ENCODE assay signal across 16 cellular contexts in genomic region chr1:75981188-75981897, GRCh38. TPM values are rescaled to one million over a fixed set of nuclear protein-coding genes. Genes with fewer than 3 reads are reported as not detected.
DNase-seq lines count a peak whose midpoint lies in the region; ATAC-seq, FAIRE-seq and TF ChIP-seq lines count a peak whose summit lies in the region.
"Had no signal": no experiment of that assay in that cellular context is flagged by ENCODE, and none has a peak within 500 bp of the region (broad histone marks: within the 10 kb centered on the region; RNA-seq: fewer than 3 reads in every experiment).

No MANE protein-coding gene starts in this region.

- in situ Hi-C loops in HepG2 (cut with HindIII; ENCODE audit: extremely low pct_ligation_motif_present, low pct_unique_long_range_greater_than_20kb), result no loop called here

- TF ChIP-seq POLR2A in GM18505 (IDR thresholded peaks at IDR 0.05; ENCODE audit: borderline replicate concordance, extremely low read depth, insufficient read depth, insufficient read length) (no peak), HepG2 (IDR thresholded peaks at IDR 0.05; ENCODE audit: insufficient read depth in 1 of 2, low read depth in 2 of 2, low read length in 2 of 2) (no peak)

- POLR2A ChIA-PET in HepG2 (lab: Yijun Ruan, JAX), result no interaction called here

- ATAC-seq in GM18505 (IDR thresholded peaks at IDR 0.05; ENCODE audit: unreplicated experiment) (peak; percentile 43), GM19468 (IDR thresholded peaks at IDR 0.05; ENCODE audit: extremely low read depth, unreplicated experiment) (peak; percentile 17), HG02884 (IDR thresholded peaks at IDR 0.05; ENCODE audit: unreplicated experiment) (peak; percentile 43), HG03521 (IDR thresholded peaks at IDR 0.05; ENCODE audit: unreplicated experiment) (peak; percentile 41), HepG2 (no peak)
- ATAC-seq: stimulated activated naive CD8-positive, alpha-beta T cell treated with anti-CD3 and anti-CD28 coated beads, Interleukin-15, amount 100 ng/mL, for 72 hours had no signal

- TF ChIP-seq EP300 in HepG2 (IDR thresholded peaks at IDR 0.05; ENCODE audit: low read depth in 2 of 2, low read length in 2 of 2), result no peak
- no peak for TF ChIP-seq EP300 in HepG2 (CRISPR knock-in tag; IDR thresholded peaks at IDR 0.05; ENCODE audit: borderline replicate concordance)

- no peak overlapping the region for H3K4me3 ChIP-seq in HepG2 (replicated peaks in 1 of 3; ENCODE audit: insufficient read depth in 1 of 3, low read depth in 2 of 3, low read length in 3 of 3)
- H3K4me3 ChIP-seq: Peyer's patch had no signal

- no peaks in the 10 kb centered on the region for H3K27me3 ChIP-seq in HepG2 (ENCODE audit: control insufficient read depth in 1 of 2, insufficient read depth in 2 of 2, low read length in 2 of 2)
- H3K27me3 ChIP-seq: Peyer's patch had no signal

- H3K9ac ChIP-seq in HepG2 (ENCODE audit: insufficient read depth, low read depth, low read length), result no peak overlapping the region

- TF ChIP-seq RAD21 in HepG2 (CRISPR knock-in tag; IDR thresholded peaks at IDR 0.05), result no peak

- intact Hi-C loops in HepG2 (cut with micrococcal nuclease; ENCODE audit: unreplicated experiment), result no loop called here

- CTCF ChIA-PET in HepG2 (lab: Yijun Ruan, JAX; ENCODE audit: low intra/inter-chr PET ratio, low total read pairs), result no interaction called here

- no peak overlapping the region for H3K27ac ChIP-seq in HepG2 (ENCODE audit: extremely low read length, insufficient read depth, low read length)
- H3K27ac ChIP-seq: Peyer's patch had no signal

- TF ChIP-seq CTCF in HepG2 (CRISPR knock-in tag; IDR thresholded peaks at IDR 0.05), result no peak

- no peaks in the 10 kb centered on the region for H3K9me3 ChIP-seq in HepG2 (ENCODE audit: low read length)
- H3K9me3 ChIP-seq: Peyer's patch had no signal

- H4K20me1 ChIP-seq in HepG2 (ENCODE audit: insufficient read depth, low read length), result no peaks in the 10 kb centered on the region

- WGBS in HepG2 (ENCODE audit: low lambda C conversion rate), result 10% methylated on average over 5 of the region's 5 CpGs

- H3K36me3 ChIP-seq in HepG2 (replicated peaks in 1 of 2; ENCODE audit: control insufficient read depth in 1 of 2, insufficient read depth in 2 of 2, low read length in 2 of 2), result no peaks in the 10 kb centered on the region
- H3K36me3 ChIP-seq: Peyer's patch had no signal

- no peaks in the 10 kb centered on the region for H3K79me2 ChIP-seq in HepG2 (ENCODE audit: insufficient read depth, low read length)

- H3K4me2 ChIP-seq in HepG2 (ENCODE audit: low read depth, low read length), result no peak overlapping the region

- H2AFZ ChIP-seq in HepG2 (ENCODE audit: low read length), result no peak overlapping the region

- no TSS peak for BruUV-seq in HepG2 (replicated peaks; lab: Mats Ljungman, UMichigan)

- H3K4me1 ChIP-seq in HepG2 (ENCODE audit: insufficient read depth, low read length), result no peaks in the 10 kb centered on the region
- H3K4me1 ChIP-seq: Peyer's patch had no signal

- no peak for FAIRE-seq in HepG2 (lab: Jason Lieb, UNC)

- no peak for DNase-seq in KG1 (lab: John Stamatoyannopoulos, UW)
- no peak for DNase-seq in OCI-M2 (lab: John Stamatoyannopoulos, UW; ENCODE audit: unreplicated experiment)
- no peak for DNase-seq in globus pallidus (ENCODE audit: low spot score)
- DNase-seq in HepG2 (ENCODE audit: low spot score), result no peak
- DNase-seq: AML-193; HCEC 1CT; NCI-H345; Peyer's patch; stimulated activated CD4-positive, alpha-beta T cell treated with anti-CD3 and anti-CD28 coated beads, Interleukin-1b, Interleukin-23, amount 100 ng/mL, for 48 hours; stimulated activated naive CD8-positive, alpha-beta T cell treated with anti-CD3 and anti-CD28 coated beads, Interleukin-15, amount 100 ng/mL, for 72 hours had no signal

TF ChIP-seq in HepG2, 621 proteins besides CTCF, POLR2A, EP300 and RAD21 (continues in another document):
- TF ChIP-seq CREB1 (IDR thresholded peaks at IDR 0.05) (no peak), CREB1 (CRISPR knock-in tag; IDR thresholded peaks at IDR 0.05) (no peak), IRX3 (CRISPR knock-in tag; IDR thresholded peaks at IDR 0.05; ENCODE audit: borderline replicate concordance, low read depth) (no peak), ZNF770 (CRISPR knock-in tag; IDR thresholded peaks at IDR 0.05) (no peak), SETDB1 (CRISPR knock-in tag; IDR thresholded peaks at IDR 0.05; ENCODE audit: borderline replicate concordance) (no peak), ZNF136 (CRISPR knock-in tag; IDR thresholded peaks at IDR 0.05; ENCODE audit: low read depth) (no peak), ZUFSP (CRISPR knock-in tag; IDR thresholded peaks at IDR 0.05; ENCODE audit: borderline replicate concordance) (no peak), ISL2 (CRISPR knock-in tag; IDR thresholded peaks at IDR 0.05) (no peak), SIN3A (IDR thresholded peaks at IDR 0.05; ENCODE audit: borderline replicate concordance, low read depth, low read length) (no peak), ZNF614 (CRISPR knock-in tag; IDR thresholded peaks at IDR 0.05; ENCODE audit: borderline replicate concordance) (no peak), ZNF710 (CRISPR knock-in tag; IDR thresholded peaks at IDR 0.05; ENCODE audit: borderline replicate concordance) (no peak), MYNN (CRISPR knock-in tag; IDR thresholded peaks at IDR 0.05; ENCODE audit: low read depth) (no peak), ZNF749 (CRISPR knock-in tag; IDR thresholded peaks at IDR 0.05; ENCODE audit: borderline replicate concordance) (no peak), TCF7 (IDR thresholded peaks at IDR 0.05; ENCODE audit: low read depth) (no peak)

RNA-seq across cellular contexts. Expression of gene ASB17, which starts 49.1 kb away (rescaled TPM):
- total RNA-seq in HepG2 (2016; rRNA removed; fragmentation: Illumina TruSeq; extraction: Trizol), result not detected in 2 replicates
- total RNA-seq in HepG2 (2016; cell fraction: cytosol; rRNA removed; fragmentation: Illumina TruSeq; extraction: Trizol; ENCODE audit: low read depth), result not detected in 2 replicates
- total RNA-seq in HepG2 (2016; cell fraction: insoluble cytoplasmic fraction; rRNA removed; fragmentation: Illumina TruSeq; extraction: Trizol), result not detected in 2 replicates
- total RNA-seq in HepG2 (2016; cell fraction: membrane; rRNA removed; fragmentation: Illumina TruSeq; extraction: Trizol), result not detected in 2 replicates
- total RNA-seq in HepG2 (2016; cell fraction: nucleus; rRNA removed; fragmentation: Illumina TruSeq; extraction: Trizol), result not detected in 2 replicates
- polyA plus RNA-seq in HepG2 (2011; rRNA removed), result not detected in 2 replicates
- not detected in 2 replicates for polyA plus RNA-seq in HepG2 (2011; cell fraction: cytosol; rRNA removed)
- not detected in 2 replicates for polyA plus RNA-seq in HepG2 (2011; cell fraction: nucleus; rRNA removed)
- not detected in 2 replicates for polyA plus RNA-seq in HepG2 (2012)
- polyA plus RNA-seq in HepG2 (2016; cell fraction: cytosol; fragmentation: Illumina TruSeq; extraction: Trizol; ENCODE audit: low read depth), result not detected in 2 replicates
- polyA plus RNA-seq in HepG2 (2016; cell fraction: insoluble cytoplasmic fraction; fragmentation: Illumina TruSeq; extraction: Trizol; ENCODE audit: low read depth), result not detected in 2 replicates
- not detected in 2 replicates for polyA plus RNA-seq in HepG2 (2016; cell fraction: membrane; fragmentation: Illumina TruSeq; extraction: Trizol; ENCODE audit: low read depth)
- not detected in 2 replicates for polyA plus RNA-seq in HepG2 (2016; cell fraction: nucleus; fragmentation: Illumina TruSeq; extraction: Trizol; ENCODE audit: insufficient read depth, low read depth)
- not detected in 2 replicates for polyA minus RNA-seq in HepG2 (2011; rRNA and poly(A)+ RNA removed; ENCODE audit: low replicate concordance)
- not detected in 2 replicates for polyA minus RNA-seq in HepG2 (2011; cell fraction: cytosol; rRNA and poly(A)+ RNA removed)
- polyA minus RNA-seq in HepG2 (2011; cell fraction: nucleus; rRNA and poly(A)+ RNA removed), result not detected in 2 replicates
- total RNA-seq: lower leg skin, omental fat pad, Peyer's patch had no signal
